Comparison of ENCODE assay signal across 1 cellular context in the genomic region with DNA sequence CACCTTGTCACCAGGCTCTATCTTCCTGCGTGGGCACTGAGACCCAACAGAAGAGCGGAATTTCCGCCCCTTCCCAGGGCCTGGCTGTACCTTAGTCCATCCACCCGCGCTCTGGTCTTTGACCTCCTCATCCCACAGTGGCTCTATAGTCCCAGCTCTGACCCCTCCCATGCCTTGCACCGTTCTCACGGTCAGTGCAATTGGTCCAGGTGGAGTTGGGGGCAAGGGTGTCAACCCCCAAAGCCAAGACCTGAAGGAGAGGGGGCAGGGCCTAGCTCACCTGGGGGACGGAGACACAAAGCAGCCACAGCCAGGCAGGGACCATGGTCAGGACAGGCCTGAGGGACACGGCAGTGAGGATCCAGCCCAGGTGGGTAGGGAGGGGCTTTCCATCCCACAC.
TF ChIP-seq lines count a peak whose summit lies in the region.

No MANE protein-coding gene starts in this region.

TF ChIP-seq in HepG2, 621 proteins besides CTCF, POLR2A, EP300 and RAD21 (continued from another document and continues in another):
- TF ChIP-seq, protein P1, sequence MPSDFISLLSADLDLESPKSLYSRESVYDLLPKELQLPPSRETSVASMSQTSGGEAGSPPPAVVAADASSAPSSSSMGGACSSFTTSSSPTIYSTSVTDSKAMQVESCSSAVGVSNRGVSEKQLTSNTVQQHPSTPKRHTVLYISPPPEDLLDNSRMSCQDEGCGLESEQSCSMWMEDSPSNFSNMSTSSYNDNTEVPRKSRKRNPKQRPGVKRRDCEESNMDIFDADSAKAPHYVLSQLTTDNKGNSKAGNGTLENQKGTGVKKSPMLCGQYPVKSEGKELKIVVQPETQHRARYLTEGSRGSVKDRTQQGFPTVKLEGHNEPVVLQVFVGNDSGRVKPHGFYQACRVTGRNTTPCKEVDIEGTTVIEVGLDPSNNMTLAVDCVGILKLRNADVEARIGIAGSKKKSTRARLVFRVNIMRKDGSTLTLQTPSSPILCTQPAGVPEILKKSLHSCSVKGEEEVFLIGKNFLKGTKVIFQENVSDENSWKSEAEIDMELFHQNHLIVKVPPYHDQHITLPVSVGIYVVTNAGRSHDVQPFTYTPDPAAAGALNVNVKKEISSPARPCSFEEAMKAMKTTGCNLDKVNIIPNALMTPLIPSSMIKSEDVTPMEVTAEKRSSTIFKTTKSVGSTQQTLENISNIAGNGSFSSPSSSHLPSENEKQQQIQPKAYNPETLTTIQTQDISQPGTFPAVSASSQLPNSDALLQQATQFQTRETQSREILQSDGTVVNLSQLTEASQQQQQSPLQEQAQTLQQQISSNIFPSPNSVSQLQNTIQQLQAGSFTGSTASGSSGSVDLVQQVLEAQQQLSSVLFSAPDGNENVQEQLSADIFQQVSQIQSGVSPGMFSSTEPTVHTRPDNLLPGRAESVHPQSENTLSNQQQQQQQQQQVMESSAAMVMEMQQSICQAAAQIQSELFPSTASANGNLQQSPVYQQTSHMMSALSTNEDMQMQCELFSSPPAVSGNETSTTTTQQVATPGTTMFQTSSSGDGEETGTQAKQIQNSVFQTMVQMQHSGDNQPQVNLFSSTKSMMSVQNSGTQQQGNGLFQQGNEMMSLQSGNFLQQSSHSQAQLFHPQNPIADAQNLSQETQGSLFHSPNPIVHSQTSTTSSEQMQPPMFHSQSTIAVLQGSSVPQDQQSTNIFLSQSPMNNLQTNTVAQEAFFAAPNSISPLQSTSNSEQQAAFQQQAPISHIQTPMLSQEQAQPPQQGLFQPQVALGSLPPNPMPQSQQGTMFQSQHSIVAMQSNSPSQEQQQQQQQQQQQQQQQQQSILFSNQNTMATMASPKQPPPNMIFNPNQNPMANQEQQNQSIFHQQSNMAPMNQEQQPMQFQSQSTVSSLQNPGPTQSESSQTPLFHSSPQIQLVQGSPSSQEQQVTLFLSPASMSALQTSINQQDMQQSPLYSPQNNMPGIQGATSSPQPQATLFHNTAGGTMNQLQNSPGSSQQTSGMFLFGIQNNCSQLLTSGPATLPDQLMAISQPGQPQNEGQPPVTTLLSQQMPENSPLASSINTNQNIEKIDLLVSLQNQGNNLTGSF (CRISPR knock-in tag; IDR thresholded peaks at IDR 0.05), result no peak
- TF ChIP-seq KMT2B (CRISPR knock-in tag; IDR thresholded peaks at IDR 0.05) (no peak), HOXA3 (CRISPR knock-in tag; IDR thresholded peaks at IDR 0.05) (peak; percentile 41; the same call in 1 of the 2 replicates), GFI1 (CRISPR knock-in tag; IDR thresholded peaks at IDR 0.05; ENCODE audit: borderline replicate concordance) (no peak), ZNF816 (CRISPR knock-in tag; IDR thresholded peaks at IDR 0.05; ENCODE audit: borderline replicate concordance) (no peak), ZFX (CRISPR knock-in tag; IDR thresholded peaks at IDR 0.05; ENCODE audit: low read depth) (peak; percentile 63), AHR (CRISPR knock-in tag; IDR thresholded peaks at IDR 0.05) (peak; percentile 66; the same call in 1 of the 2 replicates), CCDC6 (CRISPR knock-in tag; IDR thresholded peaks at IDR 0.05) (no peak), XRCC5 (optimal IDR thresholded peaks at IDR 0.05; ENCODE audit: low read length) (no peak), FOXC1 (CRISPR knock-in tag; IDR thresholded peaks at IDR 0.05; ENCODE audit: borderline replicate concordance) (0 out of 2 replicates have a peak, but pooled peaks have one; percentile 57), ZC3H4 (CRISPR knock-in tag; IDR thresholded peaks at IDR 0.05; ENCODE audit: borderline replicate concordance) (no peak), HNF4A (CRISPR knock-in tag; IDR thresholded peaks at IDR 0.05) (peak; percentile 79), ZFP41 (CRISPR knock-in tag; IDR thresholded peaks at IDR 0.05; ENCODE audit: borderline replicate concordance) (no peak), MYC (CRISPR knock-in tag; IDR thresholded peaks at IDR 0.05; ENCODE audit: borderline replicate concordance) (peak; percentile 33; the same call in 1 of the 2 replicates), ZSCAN21 (CRISPR knock-in tag; IDR thresholded peaks at IDR 0.05; ENCODE audit: borderline replicate concordance) (0 out of 2 replicates have a peak, but pooled peaks have one; percentile 38), HNRNPLL (IDR thresholded peaks at IDR 0.05; ENCODE audit: low read depth, low read length, poor library complexity, severe bottlenecking) (peak; percentile 18), TSC22D2 (CRISPR knock-in tag; IDR thresholded peaks at IDR 0.05; ENCODE audit: borderline replicate concordance) (no peak), PAX8 (CRISPR knock-in tag; IDR thresholded peaks at IDR 0.05; ENCODE audit: borderline replicate concordance) (no peak), HES4 (CRISPR knock-in tag; IDR thresholded peaks at IDR 0.05; ENCODE audit: borderline replicate concordance) (no peak), IRF2 (CRISPR knock-in tag; IDR thresholded peaks at IDR 0.05) (no peak), KLF12 (CRISPR knock-in tag; IDR thresholded peaks at IDR 0.05; ENCODE audit: borderline replicate concordance) (no peak), ZFP36L1 (CRISPR knock-in tag; IDR thresholded peaks at IDR 0.05) (no peak), NR2F6 (IDR thresholded peaks at IDR 0.05) (no peak), NR2F6 (CRISPR knock-in tag; IDR thresholded peaks at IDR 0.05) (0 out of 2 replicates have a peak, but pooled peaks have one; percentile 12), JUND (CRISPR knock-in tag; IDR thresholded peaks at IDR 0.05) (no peak), SIX4 (CRISPR knock-in tag; IDR thresholded peaks at IDR 0.05) (no peak), YEATS4 (CRISPR knock-in tag; IDR thresholded peaks at IDR 0.05; ENCODE audit: borderline replicate concordance) (no peak), ZNF782 (CRISPR knock-in tag; IDR thresholded peaks at IDR 0.05; ENCODE audit: borderline replicate concordance) (no peak)
- TF ChIP-seq, protein P2, sequence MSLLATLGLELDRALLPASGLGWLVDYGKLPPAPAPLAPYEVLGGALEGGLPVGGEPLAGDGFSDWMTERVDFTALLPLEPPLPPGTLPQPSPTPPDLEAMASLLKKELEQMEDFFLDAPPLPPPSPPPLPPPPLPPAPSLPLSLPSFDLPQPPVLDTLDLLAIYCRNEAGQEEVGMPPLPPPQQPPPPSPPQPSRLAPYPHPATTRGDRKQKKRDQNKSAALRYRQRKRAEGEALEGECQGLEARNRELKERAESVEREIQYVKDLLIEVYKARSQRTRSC (CRISPR knock-in tag; IDR thresholded peaks at IDR 0.05; ENCODE audit: low read depth), result no peak
- TF ChIP-seq, protein P3, sequence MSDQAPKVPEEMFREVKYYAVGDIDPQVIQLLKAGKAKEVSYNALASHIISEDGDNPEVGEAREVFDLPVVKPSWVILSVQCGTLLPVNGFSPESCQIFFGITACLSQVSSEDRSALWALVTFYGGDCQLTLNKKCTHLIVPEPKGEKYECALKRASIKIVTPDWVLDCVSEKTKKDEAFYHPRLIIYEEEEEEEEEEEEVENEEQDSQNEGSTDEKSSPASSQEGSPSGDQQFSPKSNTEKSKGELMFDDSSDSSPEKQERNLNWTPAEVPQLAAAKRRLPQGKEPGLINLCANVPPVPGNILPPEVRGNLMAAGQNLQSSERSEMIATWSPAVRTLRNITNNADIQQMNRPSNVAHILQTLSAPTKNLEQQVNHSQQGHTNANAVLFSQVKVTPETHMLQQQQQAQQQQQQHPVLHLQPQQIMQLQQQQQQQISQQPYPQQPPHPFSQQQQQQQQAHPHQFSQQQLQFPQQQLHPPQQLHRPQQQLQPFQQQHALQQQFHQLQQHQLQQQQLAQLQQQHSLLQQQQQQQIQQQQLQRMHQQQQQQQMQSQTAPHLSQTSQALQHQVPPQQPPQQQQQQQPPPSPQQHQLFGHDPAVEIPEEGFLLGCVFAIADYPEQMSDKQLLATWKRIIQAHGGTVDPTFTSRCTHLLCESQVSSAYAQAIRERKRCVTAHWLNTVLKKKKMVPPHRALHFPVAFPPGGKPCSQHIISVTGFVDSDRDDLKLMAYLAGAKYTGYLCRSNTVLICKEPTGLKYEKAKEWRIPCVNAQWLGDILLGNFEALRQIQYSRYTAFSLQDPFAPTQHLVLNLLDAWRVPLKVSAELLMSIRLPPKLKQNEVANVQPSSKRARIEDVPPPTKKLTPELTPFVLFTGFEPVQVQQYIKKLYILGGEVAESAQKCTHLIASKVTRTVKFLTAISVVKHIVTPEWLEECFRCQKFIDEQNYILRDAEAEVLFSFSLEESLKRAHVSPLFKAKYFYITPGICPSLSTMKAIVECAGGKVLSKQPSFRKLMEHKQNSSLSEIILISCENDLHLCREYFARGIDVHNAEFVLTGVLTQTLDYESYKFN (CRISPR knock-in tag; conservative IDR thresholded peaks at IDR 0.05), result 0 out of 2 replicates have a peak, but pooled peaks have one; percentile 35
- TF ChIP-seq, protein P4, sequence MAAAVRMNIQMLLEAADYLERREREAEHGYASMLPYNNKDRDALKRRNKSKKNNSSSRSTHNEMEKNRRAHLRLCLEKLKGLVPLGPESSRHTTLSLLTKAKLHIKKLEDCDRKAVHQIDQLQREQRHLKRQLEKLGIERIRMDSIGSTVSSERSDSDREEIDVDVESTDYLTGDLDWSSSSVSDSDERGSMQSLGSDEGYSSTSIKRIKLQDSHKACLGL (CRISPR knock-in tag; IDR thresholded peaks at IDR 0.05), result peak; percentile 25; the same call in 1 of the 2 replicates
- TF ChIP-seq, protein P5, sequence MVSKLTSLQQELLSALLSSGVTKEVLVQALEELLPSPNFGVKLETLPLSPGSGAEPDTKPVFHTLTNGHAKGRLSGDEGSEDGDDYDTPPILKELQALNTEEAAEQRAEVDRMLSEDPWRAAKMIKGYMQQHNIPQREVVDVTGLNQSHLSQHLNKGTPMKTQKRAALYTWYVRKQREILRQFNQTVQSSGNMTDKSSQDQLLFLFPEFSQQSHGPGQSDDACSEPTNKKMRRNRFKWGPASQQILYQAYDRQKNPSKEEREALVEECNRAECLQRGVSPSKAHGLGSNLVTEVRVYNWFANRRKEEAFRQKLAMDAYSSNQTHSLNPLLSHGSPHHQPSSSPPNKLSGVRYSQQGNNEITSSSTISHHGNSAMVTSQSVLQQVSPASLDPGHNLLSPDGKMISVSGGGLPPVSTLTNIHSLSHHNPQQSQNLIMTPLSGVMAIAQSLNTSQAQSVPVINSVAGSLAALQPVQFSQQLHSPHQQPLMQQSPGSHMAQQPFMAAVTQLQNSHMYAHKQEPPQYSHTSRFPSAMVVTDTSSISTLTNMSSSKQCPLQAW (CRISPR knock-in tag; IDR thresholded peaks at IDR 0.05), result 0 out of 2 replicates have a peak, but pooled peaks have one; percentile 8
- TF ChIP-seq, protein P6, sequence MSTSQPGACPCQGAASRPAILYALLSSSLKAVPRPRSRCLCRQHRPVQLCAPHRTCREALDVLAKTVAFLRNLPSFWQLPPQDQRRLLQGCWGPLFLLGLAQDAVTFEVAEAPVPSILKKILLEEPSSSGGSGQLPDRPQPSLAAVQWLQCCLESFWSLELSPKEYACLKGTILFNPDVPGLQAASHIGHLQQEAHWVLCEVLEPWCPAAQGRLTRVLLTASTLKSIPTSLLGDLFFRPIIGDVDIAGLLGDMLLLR (CRISPR knock-in tag; IDR thresholded peaks at IDR 0.05), result no peak
- TF ChIP-seq, protein P7, sequence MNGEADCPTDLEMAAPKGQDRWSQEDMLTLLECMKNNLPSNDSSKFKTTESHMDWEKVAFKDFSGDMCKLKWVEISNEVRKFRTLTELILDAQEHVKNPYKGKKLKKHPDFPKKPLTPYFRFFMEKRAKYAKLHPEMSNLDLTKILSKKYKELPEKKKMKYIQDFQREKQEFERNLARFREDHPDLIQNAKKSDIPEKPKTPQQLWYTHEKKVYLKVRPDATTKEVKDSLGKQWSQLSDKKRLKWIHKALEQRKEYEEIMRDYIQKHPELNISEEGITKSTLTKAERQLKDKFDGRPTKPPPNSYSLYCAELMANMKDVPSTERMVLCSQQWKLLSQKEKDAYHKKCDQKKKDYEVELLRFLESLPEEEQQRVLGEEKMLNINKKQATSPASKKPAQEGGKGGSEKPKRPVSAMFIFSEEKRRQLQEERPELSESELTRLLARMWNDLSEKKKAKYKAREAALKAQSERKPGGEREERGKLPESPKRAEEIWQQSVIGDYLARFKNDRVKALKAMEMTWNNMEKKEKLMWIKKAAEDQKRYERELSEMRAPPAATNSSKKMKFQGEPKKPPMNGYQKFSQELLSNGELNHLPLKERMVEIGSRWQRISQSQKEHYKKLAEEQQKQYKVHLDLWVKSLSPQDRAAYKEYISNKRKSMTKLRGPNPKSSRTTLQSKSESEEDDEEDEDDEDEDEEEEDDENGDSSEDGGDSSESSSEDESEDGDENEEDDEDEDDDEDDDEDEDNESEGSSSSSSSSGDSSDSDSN (CRISPR knock-in tag; IDR thresholded peaks at IDR 0.05), result no peak
